Comparison of ENCODE assay signal across 1 cellular context in genomic region chr1:160307455-160307854, GRCh38.
TF ChIP-seq lines count a peak whose summit lies in the region.

No MANE protein-coding gene starts in this region.

TF ChIP-seq in WTC11, 78 proteins besides CTCF, POLR2A, EP300 and RAD21 (continued from another document):
- TF ChIP-seq AR (CRISPR knock-in tag; IDR thresholded peaks at IDR 0.05) (no peak), GABPB1 (CRISPR knock-in tag; IDR thresholded peaks at IDR 0.05) (no peak), ARID4B (CRISPR knock-in tag; IDR thresholded peaks at IDR 0.05; ENCODE audit: borderline replicate concordance) (peak; percentile 61; the same call in 1 of the 2 replicates), ZSCAN18 (CRISPR knock-in tag; IDR thresholded peaks at IDR 0.05) (no peak), ZNF396 (CRISPR knock-in tag; IDR thresholded peaks at IDR 0.05; ENCODE audit: borderline replicate concordance) (no peak), MYBL2 (CRISPR knock-in tag; IDR thresholded peaks at IDR 0.05) (no peak), TEAD1 (CRISPR knock-in tag; IDR thresholded peaks at IDR 0.05) (peak; percentile 24; the same call in 1 of the 2 replicates), FOXP4 (CRISPR knock-in tag; IDR thresholded peaks at IDR 0.05) (no peak), AFF4 (CRISPR knock-in tag; IDR thresholded peaks at IDR 0.05; ENCODE audit: borderline replicate concordance) (no peak), ZNF425 (CRISPR knock-in tag; conservative IDR thresholded peaks at IDR 0.05) (no peak)
